11 cellular contexts compared by ENCODE assay signal in genomic region chr6:112443666-112444065, GRCh38.
A peak's percentile ranks its signal among the peaks of the same experiment; 100 is the strongest.
DNase-seq lines count a peak whose midpoint lies in the region; ATAC-seq, FAIRE-seq and TF ChIP-seq lines count a peak whose summit lies in the region.
"Had no signal": no experiment of that assay in that cellular context is flagged by ENCODE, and none has a peak within 500 bp of the region (broad histone marks: within the 10 kb centered on the region; RNA-seq: fewer than 3 reads in every experiment).

No MANE protein-coding gene starts in this region.

- H3K4me1 Mint-ChIP-seq in osteocyte (ENCODE audit: unreplicated experiment) = peaks cover 42% of the 10 kb centered on the region

- no peaks in the 10 kb centered on the region for H3F3A ChIP-seq in PC-9 (ENCODE audit: insufficient read depth, low read depth)

- H2AFZ ChIP-seq in PC-9 = no peak overlapping the region

- H3K4me3 ChIP-seq in fibroblast of the aortic adventitia (ENCODE audit: low read depth, low read length) = no peak overlapping the region
- H3K4me3 ChIP-seq in PC-9 = no peak overlapping the region

- intact Hi-C loops in PC-9 (cut with micrococcal nuclease; ENCODE audit: unreplicated experiment) = no loop called here

- no peaks in the 10 kb centered on the region for H4K20me1 ChIP-seq in PC-9 (ENCODE audit: insufficient read depth)

- H3K79me2 ChIP-seq in PC-9 (ENCODE audit: low read depth) = no peaks in the 10 kb centered on the region

- no peaks in the 10 kb centered on the region for H3K27me3 Mint-ChIP-seq in osteocyte (ENCODE audit: unreplicated experiment)

- H3K27ac ChIP-seq in PC-9 = no peak overlapping the region

- CTCF ChIA-PET in PC-9 (lab: Charles Lee) = no interaction called here

- H3K4me1 ChIP-seq in PC-9 (replicated peaks; ENCODE audit: insufficient read depth) = no peaks in the 10 kb centered on the region

- no peaks in the 10 kb centered on the region for H3K36me3 ChIP-seq in PC-9 (ENCODE audit: low read depth)

- H3K27ac Mint-ChIP-seq in osteocyte (ENCODE audit: unreplicated experiment) = peak overlapping the region; percentile 53
- H3K27ac Mint-ChIP-seq: CD8-positive, alpha-beta T cell had no signal

- ATAC-seq in GM19452 (IDR thresholded peaks at IDR 0.05; ENCODE audit: unreplicated experiment) = no peak
- no peak for ATAC-seq in GM21390 (IDR thresholded peaks at IDR 0.05; ENCODE audit: unreplicated experiment)
- ATAC-seq: CD8-positive, alpha-beta T cell had no signal

- peak; percentile 72 for FAIRE-seq in D721Med (lab: Jason Lieb, UNC)
- FAIRE-seq: GM12891 had no signal

- H3K4me2 ChIP-seq in PC-9 = no peak overlapping the region

- H3K27me3 ChIP-seq in PC-9 (ENCODE audit: insufficient read depth, low read depth) = no peaks in the 10 kb centered on the region

- no TSS peak for BruUV-seq in PC-9 (replicated peaks; lab: Mats Ljungman, UMichigan)

- no peaks in the 10 kb centered on the region for H3K36me3 Mint-ChIP-seq in osteocyte (ENCODE audit: unreplicated experiment)
- H3K36me3 Mint-ChIP-seq: CD8-positive, alpha-beta T cell had no signal

- H3K9me3 ChIP-seq in PC-9 (ENCODE audit: insufficient read depth, low read depth) = no peaks in the 10 kb centered on the region

- no peak for TF ChIP-seq CTCF in D721Med (IDR thresholded peaks at IDR 0.05; ENCODE audit: insufficient read depth, missing control alignments)
- no peak for TF ChIP-seq CTCF in fibroblast of the aortic adventitia (IDR thresholded peaks at IDR 0.05; ENCODE audit: insufficient read depth, low read length)
- TF ChIP-seq CTCF in osteocyte (IDR thresholded peaks at IDR 0.05) = no peak
- TF ChIP-seq CTCF in PC-9 (conservative IDR thresholded peaks at IDR 0.05) = no peak

- H3K9me3 Mint-ChIP-seq in osteocyte (ENCODE audit: unreplicated experiment) = no peaks in the 10 kb centered on the region
- H3K9me3 Mint-ChIP-seq: CD8-positive, alpha-beta T cell had no signal

- no peak for DNase-seq in D721Med (ENCODE audit: insufficient read length, low spot score)
- DNase-seq in NCI-H82 treated with DMSO at 0.1 percent for 48 hours (lab: John Stamatoyannopoulos, UW; ENCODE audit: unreplicated experiment) = peak; percentile 69
- peak; percentile 71 for DNase-seq in fibroblast of the aortic adventitia (ENCODE audit: low read depth)
- DNase-seq in osteocyte (ENCODE audit: extremely low spot score, unreplicated experiment) = no peak
- DNase-seq in activated T-cell treated with anti-CD3 and anti-CD28 coated beads, Interleukin-2, amount 50 U/mL, for 1 hour = no peak
- DNase-seq in PC-9 = no peak
- DNase-seq: CD8-positive, alpha-beta T cell; Kasumi-1 had no signal

- no peak overlapping the region for H3K4me3 Mint-ChIP-seq in osteocyte (ENCODE audit: unreplicated experiment)
- H3K4me3 Mint-ChIP-seq: CD8-positive, alpha-beta T cell had no signal

- H3K9me2 ChIP-seq in PC-9 (ENCODE audit: insufficient read depth) = no peaks in the 10 kb centered on the region

- POLR2A ChIA-PET in PC-9 (lab: Charles Lee; ENCODE audit: unreplicated experiment) = no interaction called here

Comparison
In these comparisons a context has a peak if more than half of its experiments do, and no peak if none do; other contexts are left out.
1. DNase-seq: peak in NCI-H82 treated with DMSO at 0.1 percent for 48 hours (single experiment) and fibroblast of the aortic adventitia (single experiment); none in D721Med (single experiment), osteocyte (single experiment), activated T-cell treated with anti-CD3 and anti-CD28 coated beads, Interleukin-2, amount 50 U/mL, for 1 hour (single experiment) and PC-9 (0 of 2).